Comparison of ENCODE assay signal across 1 cellular context in the genomic region with DNA sequence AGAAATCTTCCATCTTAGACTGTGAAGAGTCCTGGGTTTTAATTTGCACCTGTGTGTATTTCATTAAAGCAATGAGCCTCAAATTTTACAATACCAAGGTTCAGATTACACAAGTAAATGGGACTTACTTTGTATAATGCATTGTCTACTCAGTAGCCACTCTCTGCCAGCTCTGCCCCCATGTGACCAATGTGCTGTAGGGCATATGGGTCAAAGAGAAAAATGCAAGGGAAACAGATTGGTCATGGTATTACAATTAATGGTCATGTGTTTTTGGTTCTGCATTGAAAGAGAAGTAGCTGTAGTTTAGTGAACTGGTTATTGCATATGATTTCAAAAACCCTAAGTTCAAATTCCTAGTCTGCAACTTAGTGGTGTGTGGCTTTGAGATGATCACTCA.
TF ChIP-seq lines count a peak whose summit lies in the region.

No MANE protein-coding gene starts in this region.

TF ChIP-seq in H1, 55 proteins besides CTCF, POLR2A, EP300 and RAD21 (continued from another document):
- TF ChIP-seq, protein P1, sequence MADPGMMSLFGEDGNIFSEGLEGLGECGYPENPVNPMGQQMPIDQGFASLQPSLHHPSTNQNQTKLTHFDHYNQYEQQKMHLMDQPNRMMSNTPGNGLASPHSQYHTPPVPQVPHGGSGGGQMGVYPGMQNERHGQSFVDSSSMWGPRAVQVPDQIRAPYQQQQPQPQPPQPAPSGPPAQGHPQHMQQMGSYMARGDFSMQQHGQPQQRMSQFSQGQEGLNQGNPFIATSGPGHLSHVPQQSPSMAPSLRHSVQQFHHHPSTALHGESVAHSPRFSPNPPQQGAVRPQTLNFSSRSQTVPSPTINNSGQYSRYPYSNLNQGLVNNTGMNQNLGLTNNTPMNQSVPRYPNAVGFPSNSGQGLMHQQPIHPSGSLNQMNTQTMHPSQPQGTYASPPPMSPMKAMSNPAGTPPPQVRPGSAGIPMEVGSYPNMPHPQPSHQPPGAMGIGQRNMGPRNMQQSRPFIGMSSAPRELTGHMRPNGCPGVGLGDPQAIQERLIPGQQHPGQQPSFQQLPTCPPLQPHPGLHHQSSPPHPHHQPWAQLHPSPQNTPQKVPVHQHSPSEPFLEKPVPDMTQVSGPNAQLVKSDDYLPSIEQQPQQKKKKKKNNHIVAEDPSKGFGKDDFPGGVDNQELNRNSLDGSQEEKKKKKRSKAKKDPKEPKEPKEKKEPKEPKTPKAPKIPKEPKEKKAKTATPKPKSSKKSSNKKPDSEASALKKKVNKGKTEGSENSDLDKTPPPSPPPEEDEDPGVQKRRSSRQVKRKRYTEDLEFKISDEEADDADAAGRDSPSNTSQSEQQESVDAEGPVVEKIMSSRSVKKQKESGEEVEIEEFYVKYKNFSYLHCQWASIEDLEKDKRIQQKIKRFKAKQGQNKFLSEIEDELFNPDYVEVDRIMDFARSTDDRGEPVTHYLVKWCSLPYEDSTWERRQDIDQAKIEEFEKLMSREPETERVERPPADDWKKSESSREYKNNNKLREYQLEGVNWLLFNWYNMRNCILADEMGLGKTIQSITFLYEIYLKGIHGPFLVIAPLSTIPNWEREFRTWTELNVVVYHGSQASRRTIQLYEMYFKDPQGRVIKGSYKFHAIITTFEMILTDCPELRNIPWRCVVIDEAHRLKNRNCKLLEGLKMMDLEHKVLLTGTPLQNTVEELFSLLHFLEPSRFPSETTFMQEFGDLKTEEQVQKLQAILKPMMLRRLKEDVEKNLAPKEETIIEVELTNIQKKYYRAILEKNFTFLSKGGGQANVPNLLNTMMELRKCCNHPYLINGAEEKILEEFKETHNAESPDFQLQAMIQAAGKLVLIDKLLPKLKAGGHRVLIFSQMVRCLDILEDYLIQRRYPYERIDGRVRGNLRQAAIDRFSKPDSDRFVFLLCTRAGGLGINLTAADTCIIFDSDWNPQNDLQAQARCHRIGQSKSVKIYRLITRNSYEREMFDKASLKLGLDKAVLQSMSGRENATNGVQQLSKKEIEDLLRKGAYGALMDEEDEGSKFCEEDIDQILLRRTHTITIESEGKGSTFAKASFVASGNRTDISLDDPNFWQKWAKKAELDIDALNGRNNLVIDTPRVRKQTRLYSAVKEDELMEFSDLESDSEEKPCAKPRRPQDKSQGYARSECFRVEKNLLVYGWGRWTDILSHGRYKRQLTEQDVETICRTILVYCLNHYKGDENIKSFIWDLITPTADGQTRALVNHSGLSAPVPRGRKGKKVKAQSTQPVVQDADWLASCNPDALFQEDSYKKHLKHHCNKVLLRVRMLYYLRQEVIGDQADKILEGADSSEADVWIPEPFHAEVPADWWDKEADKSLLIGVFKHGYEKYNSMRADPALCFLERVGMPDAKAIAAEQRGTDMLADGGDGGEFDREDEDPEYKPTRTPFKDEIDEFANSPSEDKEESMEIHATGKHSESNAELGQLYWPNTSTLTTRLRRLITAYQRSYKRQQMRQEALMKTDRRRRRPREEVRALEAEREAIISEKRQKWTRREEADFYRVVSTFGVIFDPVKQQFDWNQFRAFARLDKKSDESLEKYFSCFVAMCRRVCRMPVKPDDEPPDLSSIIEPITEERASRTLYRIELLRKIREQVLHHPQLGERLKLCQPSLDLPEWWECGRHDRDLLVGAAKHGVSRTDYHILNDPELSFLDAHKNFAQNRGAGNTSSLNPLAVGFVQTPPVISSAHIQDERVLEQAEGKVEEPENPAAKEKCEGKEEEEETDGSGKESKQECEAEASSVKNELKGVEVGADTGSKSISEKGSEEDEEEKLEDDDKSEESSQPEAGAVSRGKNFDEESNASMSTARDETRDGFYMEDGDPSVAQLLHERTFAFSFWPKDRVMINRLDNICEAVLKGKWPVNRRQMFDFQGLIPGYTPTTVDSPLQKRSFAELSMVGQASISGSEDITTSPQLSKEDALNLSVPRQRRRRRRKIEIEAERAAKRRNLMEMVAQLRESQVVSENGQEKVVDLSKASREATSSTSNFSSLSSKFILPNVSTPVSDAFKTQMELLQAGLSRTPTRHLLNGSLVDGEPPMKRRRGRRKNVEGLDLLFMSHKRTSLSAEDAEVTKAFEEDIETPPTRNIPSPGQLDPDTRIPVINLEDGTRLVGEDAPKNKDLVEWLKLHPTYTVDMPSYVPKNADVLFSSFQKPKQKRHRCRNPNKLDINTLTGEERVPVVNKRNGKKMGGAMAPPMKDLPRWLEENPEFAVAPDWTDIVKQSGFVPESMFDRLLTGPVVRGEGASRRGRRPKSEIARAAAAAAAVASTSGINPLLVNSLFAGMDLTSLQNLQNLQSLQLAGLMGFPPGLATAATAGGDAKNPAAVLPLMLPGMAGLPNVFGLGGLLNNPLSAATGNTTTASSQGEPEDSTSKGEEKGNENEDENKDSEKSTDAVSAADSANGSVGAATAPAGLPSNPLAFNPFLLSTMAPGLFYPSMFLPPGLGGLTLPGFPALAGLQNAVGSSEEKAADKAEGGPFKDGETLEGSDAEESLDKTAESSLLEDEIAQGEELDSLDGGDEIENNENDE (IDR thresholded peaks at IDR 0.05; ENCODE audit: insufficient replicate concordance, low read length) = no peak
- TF ChIP-seq SP2 (IDR thresholded peaks at IDR 0.05; ENCODE audit: low read length) (no peak), RNF2 (IDR thresholded peaks at IDR 0.05; ENCODE audit: borderline replicate concordance, low read depth, low read length, missing control alignments, poor library complexity, severe bottlenecking) (no peak), PHF8 (conservative IDR thresholded peaks at IDR 0.05; ENCODE audit: low read depth, low read length) (no peak), BACH1 (IDR thresholded peaks at IDR 0.05; ENCODE audit: low read length) (no peak), HDAC2 (IDR thresholded peaks at IDR 0.05; ENCODE audit: borderline replicate concordance in 1 of 2, low read depth in 2 of 2, low read length in 2 of 2) (no peak), RFX5 (IDR thresholded peaks at IDR 0.05; ENCODE audit: borderline replicate concordance, low read depth, low read length) (no peak), POLR2AphosphoS5 (IDR thresholded peaks at IDR 0.05; ENCODE audit: low read depth, low read length) (no peak), SRF (IDR thresholded peaks at IDR 0.05; ENCODE audit: low read depth, low read length) (no peak)
- TF ChIP-seq, protein P2, sequence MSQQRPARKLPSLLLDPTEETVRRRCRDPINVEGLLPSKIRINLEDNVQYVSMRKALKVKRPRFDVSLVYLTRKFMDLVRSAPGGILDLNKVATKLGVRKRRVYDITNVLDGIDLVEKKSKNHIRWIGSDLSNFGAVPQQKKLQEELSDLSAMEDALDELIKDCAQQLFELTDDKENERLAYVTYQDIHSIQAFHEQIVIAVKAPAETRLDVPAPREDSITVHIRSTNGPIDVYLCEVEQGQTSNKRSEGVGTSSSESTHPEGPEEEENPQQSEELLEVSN (IDR thresholded peaks at IDR 0.05) = no peak
TF ChIP-seq in H1: peak in this region for 0.
